ENCODE assay signal across 9 cellular contexts in the genomic region with DNA sequence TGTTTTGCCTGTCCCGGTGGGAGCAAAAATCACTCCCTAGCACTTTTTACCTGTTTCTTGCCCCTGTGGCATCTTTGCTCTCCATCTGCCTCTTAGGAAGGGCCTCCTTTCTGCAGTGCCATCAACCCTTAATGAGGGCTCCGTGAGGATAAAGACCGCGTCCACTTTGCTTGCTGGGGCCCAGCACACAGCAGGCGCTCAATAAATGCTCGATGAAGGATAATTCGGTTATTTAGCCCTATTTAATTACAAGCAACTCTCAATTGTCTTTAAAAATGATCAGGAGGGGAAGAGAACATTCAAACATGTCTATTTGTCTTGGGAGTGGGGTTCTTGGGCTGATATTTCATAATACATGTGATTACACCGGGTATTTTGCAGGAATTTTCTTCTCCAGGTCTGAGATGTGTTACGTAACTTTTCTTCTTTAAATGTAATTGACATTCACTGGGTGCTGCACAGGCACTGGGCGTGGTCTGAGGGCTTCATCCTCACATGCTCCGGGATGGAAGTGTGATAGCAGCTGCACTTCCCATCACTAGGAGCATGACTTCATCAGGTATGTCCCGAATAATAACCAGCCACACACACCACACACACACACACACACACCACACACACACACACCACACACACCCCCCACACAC. TPM values are rescaled to one million over a fixed set of nuclear protein-coding genes. Genes with fewer than 3 reads are reported as not detected.
DNase-seq lines count a peak whose midpoint lies in the region; ATAC-seq lines count a peak whose summit lies in the region.
"Had no signal": no experiment of that assay in that cellular context is flagged by ENCODE, and none has a peak within 500 bp of the region (broad histone marks: within the 10 kb centered on the region; RNA-seq: fewer than 3 reads in every experiment).

No MANE protein-coding gene starts in this region.

- ATAC-seq in HG03442 (IDR thresholded peaks at IDR 0.05; ENCODE audit: unreplicated experiment): no peak
- ATAC-seq in HG02884 (IDR thresholded peaks at IDR 0.05; ENCODE audit: unreplicated experiment): no peak

- H2AFZ ChIP-seq in ACC112 (ENCODE audit: low read length, unreplicated experiment): peak overlapping the region; percentile 5

- H3K9me3 ChIP-seq in adipocyte (ENCODE audit: control insufficient read depth, low read length) (peaks cover 3% of the 10 kb centered on the region), mesodermal cell (ENCODE audit: control insufficient read depth, low read length) (no peaks in the 10 kb centered on the region)

- H3K4me1 ChIP-seq in ACC112 (ENCODE audit: control insufficient read depth, insufficient read depth, low read length, unreplicated experiment) (no peaks in the 10 kb centered on the region), adipocyte (ENCODE audit: control insufficient read depth, insufficient read depth, low read length) (peaks cover 9% of the 10 kb centered on the region), mesodermal cell (ENCODE audit: control insufficient read depth, insufficient read depth, low read length, poor library complexity, severe bottlenecking) (no peaks in the 10 kb centered on the region)

- no peak overlapping the region for H3K27ac ChIP-seq in ACC112 (ENCODE audit: low read depth, low read length)
- H3K27ac ChIP-seq in mesodermal cell (ENCODE audit: low read depth, low read length, severe bottlenecking): no peak overlapping the region

- H3K27me3 ChIP-seq in ACC112 (ENCODE audit: insufficient read depth, low read length) (peaks cover 72% of the 10 kb centered on the region), H7 (ENCODE audit: control insufficient read depth, insufficient read depth, low read length) (peaks cover 9% of the 10 kb centered on the region; the same call in 1 of the 2 replicates), adipocyte (replicated peaks; ENCODE audit: control insufficient read depth, insufficient read depth, low read length) (peaks cover 72% of the 10 kb centered on the region)

- DNase-seq in H7 (peak; percentile 43), adipocyte (ENCODE audit: low read depth) (no peak), cortex of kidney (lab: John Stamatoyannopoulos, UW) (no peak), amniotic stem cell (lab: John Stamatoyannopoulos, UW) (no peak)
- DNase-seq: activated CD8-positive, alpha-beta memory T cell treated with anti-CD3 and anti-CD28 coated beads, Interleukin-2, amount 50 U/mL, for 4 hours had no signal

- H3K36me3 ChIP-seq in ACC112 (ENCODE audit: insufficient read depth, low read length): no peaks in the 10 kb centered on the region
- no peaks in the 10 kb centered on the region for H3K36me3 ChIP-seq in H7 (replicated peaks; ENCODE audit: control insufficient read depth, insufficient read depth, low read length)
- no peaks in the 10 kb centered on the region for H3K36me3 ChIP-seq in adipocyte (ENCODE audit: control insufficient read depth, insufficient read depth, low read length, severe bottlenecking)
- no peaks in the 10 kb centered on the region for H3K36me3 ChIP-seq in mesodermal cell (ENCODE audit: control insufficient read depth, insufficient read depth, low read length)

- no peaks in the 10 kb centered on the region for H3K79me2 ChIP-seq in ACC112 (ENCODE audit: control insufficient read depth, insufficient read depth, low read length, unreplicated experiment)

- H3K9ac ChIP-seq in adipocyte (ENCODE audit: low read length): no peak overlapping the region

- WGBS in mesodermal cell (ENCODE audit: insufficient coverage in 2 of 2), 2 experiments: 60 to 69% methylated on average over 5 to 7 of the region's 12 CpGs

- H3K4me3 ChIP-seq in ACC112 (ENCODE audit: low read depth, low read length): peak overlapping the region; percentile 58
- peak overlapping the region; percentile 66 for H3K4me3 ChIP-seq in H7 (ENCODE audit: insufficient read depth, low read depth, low read length)
- peak overlapping the region; percentile 65 for H3K4me3 ChIP-seq in adipocyte (ENCODE audit: low read length)
- peak overlapping the region; percentile 1 for H3K4me3 ChIP-seq in mesodermal cell (ENCODE audit: extremely low read depth, insufficient read depth, low read length, poor library complexity, severe bottlenecking)

RNA-seq across cellular contexts. Expression of gene NTNG2, which starts 19.8 kb away (rescaled TPM):
- 1.2 and 2.3 TPM in 2 replicates for total RNA-seq in H7 (2014; rRNA removed; shearing (Covaris generic))
- 1.1 TPM for polyA plus RNA-seq in mesodermal cell (2013, experiment 1 of 2)
- 0.46 TPM for polyA plus RNA-seq in mesodermal cell (2013, experiment 2 of 2)

Comparison
In these comparisons a context has a peak if more than half of its experiments do, and no peak if none do; other contexts are left out.
1. H3K4me3 ChIP-seq: peak in every context shown above with its lines; median percentile 66 in H7; 65 in adipocyte; 58 in ACC112; 1 in mesodermal cell.